In the genomic region with DNA sequence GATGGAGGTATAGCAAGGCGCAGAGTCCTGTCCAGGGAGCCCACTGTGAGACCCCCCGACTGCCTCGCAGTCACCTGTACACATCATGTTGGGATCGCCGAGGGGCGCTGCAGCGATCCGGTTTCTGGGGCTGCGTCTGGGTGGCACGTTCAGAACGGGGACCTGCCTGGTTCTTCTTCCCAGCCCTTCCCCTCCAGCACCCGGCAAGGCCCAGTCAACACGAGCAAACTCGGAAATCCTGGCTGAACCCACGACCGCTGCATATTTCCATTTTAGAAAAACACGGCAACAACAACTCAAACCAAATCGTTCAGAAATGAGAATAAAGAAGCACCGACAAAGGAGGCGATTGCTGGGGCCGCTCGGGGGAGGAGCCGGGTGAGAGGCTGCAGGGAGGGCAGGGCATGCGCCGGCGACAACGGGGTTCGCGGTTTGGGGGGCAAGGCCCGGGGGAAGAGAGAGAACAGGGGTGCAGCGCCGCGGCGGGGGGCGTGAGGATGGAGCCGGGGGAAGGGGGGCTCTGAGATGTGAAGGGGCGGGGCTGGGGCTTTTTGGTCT, we compare ENCODE assay signal across 1 cellular context.
TF ChIP-seq lines count a peak whose summit lies in the region.

No MANE protein-coding gene starts in this region.

TF ChIP-seq in H1, 55 proteins besides CTCF, POLR2A, EP300 and RAD21:
- no peak for TF ChIP-seq GTF2F1 (IDR thresholded peaks at IDR 0.05; ENCODE audit: borderline replicate concordance, low read depth, low read length)
- TF ChIP-seq RXRA (IDR thresholded peaks at IDR 0.05; ENCODE audit: insufficient read depth, low read depth, low read length): no peak
- peak; percentile 4 for TF ChIP-seq KDM4A (IDR thresholded peaks at IDR 0.05; ENCODE audit: low read depth, low read length, severe bottlenecking)
- TF ChIP-seq PHF8 (conservative IDR thresholded peaks at IDR 0.05; ENCODE audit: low read depth, low read length): 0 out of 2 replicates have a peak, but pooled peaks have one; percentile 8
- TF ChIP-seq, protein P1, sequence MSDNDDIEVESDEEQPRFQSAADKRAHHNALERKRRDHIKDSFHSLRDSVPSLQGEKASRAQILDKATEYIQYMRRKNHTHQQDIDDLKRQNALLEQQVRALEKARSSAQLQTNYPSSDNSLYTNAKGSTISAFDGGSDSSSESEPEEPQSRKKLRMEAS (IDR thresholded peaks at IDR 0.05): peak; percentile 15; the same call in 1 of the 2 replicates
- peak; percentile 62; the same call in 1 of the 2 replicates for TF ChIP-seq RBBP5 (IDR thresholded peaks at IDR 0.05; ENCODE audit: borderline replicate concordance, low read depth, low read length)
- TF ChIP-seq CTBP2 (IDR thresholded peaks at IDR 0.05; ENCODE audit: borderline replicate concordance, insufficient read depth, insufficient read length, low read length): peak; percentile 23
- TF ChIP-seq TCF12 (IDR thresholded peaks at IDR 0.05; ENCODE audit: low read depth, low read length): no peak
